In genomic region chr5:25618821-25619220, GRCh38 we compare ENCODE assay signal across 29 cellular contexts.
DNase-seq lines count a peak whose midpoint lies in the region; ATAC-seq and TF ChIP-seq lines count a peak whose summit lies in the region.
"Had no signal": no experiment of that assay in that cellular context is flagged by ENCODE, and none has a peak within 500 bp of the region (broad histone marks: within the 10 kb centered on the region; RNA-seq: fewer than 3 reads in every experiment).

No MANE protein-coding gene starts in this region.

- H3F3A ChIP-seq in PC-9 (ENCODE audit: insufficient read depth, low read depth): no peaks in the 10 kb centered on the region

- H3K79me2 ChIP-seq in osteoblast (ENCODE audit: insufficient read depth, low read length) (no peaks in the 10 kb centered on the region), PC-9 (ENCODE audit: low read depth) (no peaks in the 10 kb centered on the region)

- no peaks in the 10 kb centered on the region for H3K9me2 ChIP-seq in PC-9 (ENCODE audit: insufficient read depth)
- H3K9me2 ChIP-seq: SK-N-SH had no signal

- H3K27me3 ChIP-seq in osteoblast (ENCODE audit: insufficient read depth, low read length) (no peaks in the 10 kb centered on the region), PC-9 (ENCODE audit: insufficient read depth, low read depth) (no peaks in the 10 kb centered on the region)
- H3K27me3 ChIP-seq: BE2C, Peyer's patch had no signal

- H2AFZ ChIP-seq in osteoblast (ENCODE audit: low read length) (no peak overlapping the region), PC-9 (no peak overlapping the region)
- H2AFZ ChIP-seq: GM23248 had no signal

- no peak for TF ChIP-seq CTCF in osteoblast (IDR thresholded peaks at IDR 0.05; ENCODE audit: extremely low read depth, low read depth, low read length)
- no peak for TF ChIP-seq CTCF in PC-9 (conservative IDR thresholded peaks at IDR 0.05)

- H4K20me1 ChIP-seq in osteoblast (ENCODE audit: insufficient read depth, low read length): no peaks in the 10 kb centered on the region
- H4K20me1 ChIP-seq in PC-9 (ENCODE audit: insufficient read depth): no peaks in the 10 kb centered on the region

- H3K4me3 ChIP-seq in osteoblast (ENCODE audit: insufficient read depth, low read length): no peak overlapping the region
- H3K4me3 ChIP-seq in PC-9: no peak overlapping the region
- H3K4me3 ChIP-seq: GM12878, GM23248, Peyer's patch had no signal

- H3K4me1 ChIP-seq in osteoblast (ENCODE audit: insufficient read depth, low read length): no peaks in the 10 kb centered on the region
- H3K4me1 ChIP-seq in PC-9 (replicated peaks; ENCODE audit: insufficient read depth): no peaks in the 10 kb centered on the region
- H3K4me1 ChIP-seq: BE2C, Peyer's patch had no signal

- H3K36me3 ChIP-seq in osteoblast (ENCODE audit: insufficient read depth, low read length) (no peaks in the 10 kb centered on the region), PC-9 (ENCODE audit: low read depth) (no peaks in the 10 kb centered on the region)
- H3K36me3 ChIP-seq: BE2C, Peyer's patch had no signal

- intact Hi-C loops in PC-9 (cut with micrococcal nuclease; ENCODE audit: unreplicated experiment): no loop called here
- intact Hi-C loops in Right ventricle myocardium superior (cut with DNase I): no loop called here
- intact Hi-C loops in Right ventricle myocardium inferior (cut with DNase I): no loop called here

- H3K9me3 ChIP-seq in osteoblast (ENCODE audit: low read depth, low read length): peaks cover 2% of the 10 kb centered on the region
- no peaks in the 10 kb centered on the region for H3K9me3 ChIP-seq in PC-9 (ENCODE audit: insufficient read depth, low read depth)
- H3K9me3 ChIP-seq: BE2C, SK-N-SH had no signal

- no peak overlapping the region for H3K27ac ChIP-seq in osteoblast (ENCODE audit: low read depth, low read length)
- H3K27ac ChIP-seq in PC-9: no peak overlapping the region
- H3K27ac ChIP-seq: 22Rv1, GM23248, Peyer's patch had no signal

- BruUV-seq in PC-9 (replicated peaks; lab: Mats Ljungman, UMichigan): no TSS peak

- POLR2A ChIA-PET in PC-9 (lab: Charles Lee; ENCODE audit: unreplicated experiment): no interaction called here

- ATAC-seq in Right ventricle myocardium superior (ENCODE audit: poor library complexity): no peak
- no peak for ATAC-seq in Right ventricle myocardium inferior
- ATAC-seq: GM12878 had no signal

- H3K4me2 ChIP-seq in osteoblast (ENCODE audit: insufficient read depth, low read length) (no peak overlapping the region), PC-9 (no peak overlapping the region)
- H3K4me2 ChIP-seq: SK-N-SH had no signal

- CTCF ChIA-PET in PC-9 (lab: Charles Lee): no interaction called here

- peak; percentile 45 for DNase-seq in NCI-H1105 treated with DMSO at 0.1 percent for 48 hours (lab: John Stamatoyannopoulos, UW)
- no peak for DNase-seq in NCI-H1105 (lab: John Stamatoyannopoulos, UW)
- peak; percentile 43 for DNase-seq in NCI-H1436 treated with DMSO at 0.1 percent for 48 hours (lab: John Stamatoyannopoulos, UW)
- DNase-seq in NCI-H748 (lab: John Stamatoyannopoulos, UW; ENCODE audit: unreplicated experiment): peak; percentile 30
- peak; percentile 69 for DNase-seq in osteoblast (ENCODE audit: insufficient read length, low spot score, missing footprints)
- no peak for DNase-seq in PC-9
- no peak for DNase-seq in Right ventricle myocardium superior
- no peak for DNase-seq in Right ventricle myocardium inferior (ENCODE audit: missing footprints)
- DNase-seq: ACHN; BE2C; CD8-positive, alpha-beta memory T cell; DMS 273 treated with DMSO at 0.1 percent for 48 hours; DMS79; EL; GDM1; GM23248; H9; KBM-7; MM.1S; NCI-H1048; NCI-H2029; NCI-H226; NCI-H524; NCI-H82; Peyer's patch; SK-N-SH; T-helper 2 cell had no signal

Comparison
In these comparisons a context has a peak if more than half of its experiments do, and no peak if none do; other contexts are left out.
1. DNase-seq: peak in NCI-H1105 treated with DMSO at 0.1 percent for 48 hours (single experiment), NCI-H1436 treated with DMSO at 0.1 percent for 48 hours (single experiment), NCI-H748 (single experiment) and osteoblast (single experiment); none in NCI-H1105 (single experiment), PC-9 (0 of 2), Right ventricle myocardium superior (single experiment) and Right ventricle myocardium inferior (single experiment).